31 cellular contexts compared by ENCODE assay signal in the genomic region with DNA sequence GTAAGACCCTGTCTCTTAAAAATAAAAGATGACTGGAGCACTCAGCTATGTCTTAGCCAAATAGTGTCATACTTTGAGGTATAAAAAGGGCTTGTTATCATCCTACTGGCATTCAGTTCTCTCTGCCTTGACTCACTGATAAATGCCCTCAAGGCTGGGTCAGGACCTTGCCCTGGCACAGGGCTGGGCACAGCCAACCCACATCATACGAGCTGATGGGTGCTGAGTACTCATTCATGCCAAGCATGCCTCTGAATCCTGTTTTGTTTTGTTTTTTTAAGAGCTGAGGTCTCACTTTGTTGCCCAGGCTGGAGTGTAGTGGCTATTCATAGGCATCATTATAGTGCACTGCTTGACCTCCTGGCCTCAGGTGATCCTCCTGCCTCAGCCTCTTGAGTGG. TPM values are rescaled to one million over a fixed set of nuclear protein-coding genes. Genes with fewer than 3 reads are reported as not detected.
"Had no signal": no experiment of that assay in that cellular context is flagged by ENCODE, and none has a peak within 500 bp of the region (broad histone marks: within the 10 kb centered on the region; RNA-seq: fewer than 3 reads in every experiment).

No MANE protein-coding gene starts in this region.

- DNase-seq: activated CD4-positive, alpha-beta T cell treated with anti-CD3 and anti-CD28 coated beads, Interleukin-2, amount 10 ng/mL, durations not matched to agents 7 days and 5 days; activated CD4-positive, CD25-positive, alpha-beta regulatory T cell treated with anti-CD3 and anti-CD28 coated beads, Interleukin-2, amount 50 U/mL, for 72 hours; activated CD8-positive, alpha-beta memory T cell treated with anti-CD3 and anti-CD28 coated beads, Interleukin-2, amount 10 ng/mL, durations not matched to agents 7 days and 5 days; activated CD8-positive, alpha-beta T cell treated with anti-CD3 and anti-CD28 coated beads for 36 hours; activated gamma-delta T cell; activated naive CD4-positive, alpha-beta T cell treated with anti-CD3 and anti-CD28 coated beads, Interleukin-2, amount 50 U/mL, for 16 hours; activated T-cell treated with anti-CD3 and anti-CD28 coated beads for 4 hours; brain microvascular endothelial cell; central memory CD4-positive, alpha-beta T cell; dermis blood vessel endothelial cell; effector CD8-positive, alpha-beta T cell; head of caudate nucleus; left cardiac atrium; mesenchymal stem cell; naive B cell; nucleus accumbens; retina; sigmoid colon; stimulated activated CD4-positive, alpha-beta T cell treated with anti-CD3 and anti-CD28 coated beads, Interleukin-4, amount 100 ng/mL, for 1 hour; stimulated activated naive CD4-positive, alpha-beta T cell treated with Interleukin-2 at 50 U/mL for 16 hours; T-helper 2 cell; upper lobe of left lung; WERI-Rb-1 had no signal

- H3K4me3 Mint-ChIP-seq: activated CD4-positive, alpha-beta T cell treated with anti-CD3 and anti-CD28 coated beads, Interleukin-2, amount 10 ng/mL, durations not matched to agents 7 days and 5 days; activated CD8-positive, alpha-beta memory T cell treated with anti-CD3 and anti-CD28 coated beads, Interleukin-2, amount 10 ng/mL, durations not matched to agents 7 days and 5 days; activated CD8-positive, alpha-beta T cell treated with anti-CD3 and anti-CD28 coated beads for 36 hours; naive B cell had no signal

- H3K27me3 Mint-ChIP-seq: activated CD4-positive, alpha-beta T cell treated with anti-CD3 and anti-CD28 coated beads, Interleukin-2, amount 10 ng/mL, durations not matched to agents 7 days and 5 days; activated CD8-positive, alpha-beta memory T cell treated with anti-CD3 and anti-CD28 coated beads, Interleukin-2, amount 10 ng/mL, durations not matched to agents 7 days and 5 days; activated CD8-positive, alpha-beta T cell treated with anti-CD3 and anti-CD28 coated beads for 36 hours; naive B cell had no signal

- H3K4me1 Mint-ChIP-seq: activated CD4-positive, alpha-beta T cell treated with anti-CD3 and anti-CD28 coated beads, Interleukin-2, amount 10 ng/mL, durations not matched to agents 7 days and 5 days; activated CD8-positive, alpha-beta memory T cell treated with anti-CD3 and anti-CD28 coated beads, Interleukin-2, amount 10 ng/mL, durations not matched to agents 7 days and 5 days had no signal

- H3K9me3 ChIP-seq: ascending aorta, sigmoid colon, spleen, upper lobe of left lung had no signal

- H3K27ac ChIP-seq: ascending aorta, brain microvascular endothelial cell, sigmoid colon, spleen, upper lobe of left lung, WERI-Rb-1 had no signal

- H3K4me1 ChIP-seq: ascending aorta, sigmoid colon, spleen, upper lobe of left lung had no signal

- H3K4me3 ChIP-seq: ascending aorta, sigmoid colon, spleen, upper lobe of left lung had no signal

- H3K36me3 Mint-ChIP-seq: naive B cell had no signal

- ATAC-seq: activated CD8-positive, alpha-beta memory T cell treated with anti-CD3 and anti-CD28 coated beads, Interleukin-2, amount 10 ng/mL, durations not matched to agents 7 days and 5 days; activated CD8-positive, alpha-beta T cell treated with anti-CD3 and anti-CD28 coated beads for 36 hours had no signal

- FAIRE-seq: frontal cortex, islet of Langerhans, TTC549 had no signal

- H3K27ac Mint-ChIP-seq: activated CD8-positive, alpha-beta memory T cell treated with anti-CD3 and anti-CD28 coated beads, Interleukin-2, amount 10 ng/mL, durations not matched to agents 7 days and 5 days; activated CD8-positive, alpha-beta T cell treated with anti-CD3 and anti-CD28 coated beads for 36 hours had no signal

- H3K9me3 Mint-ChIP-seq: activated CD4-positive, alpha-beta T cell treated with anti-CD3 and anti-CD28 coated beads, Interleukin-2, amount 10 ng/mL, durations not matched to agents 7 days and 5 days; activated CD8-positive, alpha-beta T cell treated with anti-CD3 and anti-CD28 coated beads for 36 hours; naive B cell had no signal

- H3K27me3 ChIP-seq: ascending aorta, brain microvascular endothelial cell, sigmoid colon, spleen, upper lobe of left lung had no signal

- H3K36me3 ChIP-seq: ascending aorta, brain microvascular endothelial cell, sigmoid colon, upper lobe of left lung, WERI-Rb-1 had no signal

RNA-seq across cellular contexts. Expression of gene SMTNL1, which starts 1.9 kb away (rescaled TPM):
- total RNA-seq: activated CD4-positive, alpha-beta T cell treated with anti-CD3 and anti-CD28 coated beads, Interleukin-2, amount 10 ng/mL, durations not matched to agents 7 days and 5 days; activated CD8-positive, alpha-beta memory T cell treated with anti-CD3 and anti-CD28 coated beads, Interleukin-2, amount 10 ng/mL, durations not matched to agents 7 days and 5 days; activated CD8-positive, alpha-beta T cell treated with anti-CD3 and anti-CD28 coated beads for 36 hours; ascending aorta; dermis blood vessel endothelial cell; frontal cortex; left cardiac atrium; liver; sigmoid colon; spleen; upper lobe of left lung had no signal
- polyA plus RNA-seq: esophagus, liver, neural cell, sigmoid colon, spleen had no signal

RNA-seq across cellular contexts. Expression of gene TIMM10, which starts 8.8 kb away (rescaled TPM):
- total RNA-seq: ascending aorta had no signal

RNA-seq across cellular contexts. Expression of gene SERPING1, which starts 58.1 kb away (rescaled TPM):
- total RNA-seq: activated CD8-positive, alpha-beta memory T cell treated with anti-CD3 and anti-CD28 coated beads, Interleukin-2, amount 10 ng/mL, durations not matched to agents 7 days and 5 days; activated CD8-positive, alpha-beta T cell treated with anti-CD3 and anti-CD28 coated beads for 36 hours had no signal
